ENCODE assay signal across 1 cellular context in genomic region chrX:115968436-115969252, GRCh38.
TF ChIP-seq lines count a peak whose summit lies in the region.

No MANE protein-coding gene starts in this region.

TF ChIP-seq in SK-N-SH, 30 proteins besides CTCF, POLR2A, EP300 and RAD21 (continued from another document):
- no peak for TF ChIP-seq ZBTB33 (IDR thresholded peaks at IDR 0.05; ENCODE audit: borderline replicate concordance, low read depth)
- TF ChIP-seq FOXJ3 (CRISPR knock-in tag; IDR thresholded peaks at IDR 0.05), result no peak
- no peak for TF ChIP-seq TEAD4 (IDR thresholded peaks at IDR 0.05; ENCODE audit: borderline replicate concordance, insufficient read depth)
- no peak for TF ChIP-seq NRF1 (IDR thresholded peaks at IDR 0.05; ENCODE audit: low read depth, low read length)
